Comparison of ENCODE assay signal across 20 cellular contexts in the genomic region with DNA sequence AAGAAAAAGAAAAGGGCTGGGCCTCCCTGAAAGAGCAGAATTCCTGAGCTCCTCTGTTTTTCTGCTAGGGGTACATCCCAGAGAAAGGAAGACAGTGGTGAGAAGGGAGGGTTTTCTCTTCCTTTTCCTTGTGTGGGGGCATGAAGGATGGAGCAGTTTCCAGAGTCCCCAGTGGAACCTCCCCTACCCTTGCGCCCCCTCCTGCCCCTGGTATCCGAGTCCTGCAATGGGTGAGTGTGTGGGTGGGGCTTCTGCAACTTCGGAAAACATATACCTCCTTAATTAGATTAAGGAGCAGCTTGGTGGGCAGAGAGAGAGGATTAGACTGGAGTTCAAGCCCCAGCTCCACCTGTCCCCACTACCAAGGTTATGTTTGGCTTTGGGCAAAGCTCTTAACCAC. TPM values are rescaled to one million over a fixed set of nuclear protein-coding genes. Genes with fewer than 3 reads are reported as not detected.
DNase-seq lines count a peak whose midpoint lies in the region; ATAC-seq and TF ChIP-seq lines count a peak whose summit lies in the region.
"Had no signal": no experiment of that assay in that cellular context is flagged by ENCODE, and none has a peak within 500 bp of the region (broad histone marks: within the 10 kb centered on the region; RNA-seq: fewer than 3 reads in every experiment).

No MANE protein-coding gene starts in this region.

- H2AK5ac ChIP-seq in mesenchymal stem cell (ENCODE audit: low read length, severe bottlenecking): no peak overlapping the region

- H3K4me1 ChIP-seq in HCT116 (ENCODE audit: control insufficient read depth in 1 of 2, insufficient read depth in 2 of 2, low read length in 2 of 2): peaks cover 46 to 50% of the 10 kb centered on the region in 2 experiments
- peaks cover 14% of the 10 kb centered on the region for H3K4me1 ChIP-seq in mesenchymal stem cell (ENCODE audit: control insufficient read depth, insufficient read depth, low read depth, low read length)

- H4K91ac ChIP-seq in mesenchymal stem cell (ENCODE audit: low read length): no peak overlapping the region

- no peaks in the 10 kb centered on the region for H3K79me2 ChIP-seq in HCT116 (ENCODE audit: insufficient read depth, low read length)

- H2BK120ac ChIP-seq in mesenchymal stem cell (ENCODE audit: low read depth, low read length): no peak overlapping the region

- peak overlapping the region; percentile 83 for H2AFZ ChIP-seq in HCT116 (ENCODE audit: low read depth, low read length, poor library complexity, severe bottlenecking)
- H2AFZ ChIP-seq in mesenchymal stem cell (ENCODE audit: low read depth, low read length): no peak overlapping the region

- no peak overlapping the region for H4K8ac ChIP-seq in mesenchymal stem cell (ENCODE audit: low read length)

- POLR2A ChIA-PET in HCT116 (lab: Charles Lee) (interaction anchor here (0.6 kb wide), 1 partner anchor 17 kb away, joined by 5 read pairs; no protein-coding TSS in a partner anchor), RWPE1 (lab: Yijun Ruan, JAX; ENCODE audit: low non-redundant PET) (no interaction called here)

- DNase-seq in HCT116 (ENCODE audit: low read depth, low spot score): no peak
- DNase-seq in RWPE1 (ENCODE audit: low spot score): no peak
- DNase-seq in mesenchymal stem cell: no peak
- DNase-seq in DMS79 treated with DMSO at 0.1 percent for 48 hours (lab: John Stamatoyannopoulos, UW): no peak
- no peak for DNase-seq in G401 (ENCODE audit: low spot score)
- DNase-seq: BE2C; CD4-positive, alpha-beta T cell; DND-41; GDM1; Kasumi-1; MM.1S; NCI-H1092 treated with DMSO at 0.1 percent for 48 hours; NCI-H2107; NCI-H2227 treated with DMSO at 0.1 percent for 48 hours; NCI-H526 had no signal

- ATAC-seq in HCT116: no peak
- no peak for ATAC-seq in HG02840 (IDR thresholded peaks at IDR 0.05; ENCODE audit: low FRiP score, unreplicated experiment)
- no peak for ATAC-seq in GM21576 (IDR thresholded peaks at IDR 0.05; ENCODE audit: unreplicated experiment)
- ATAC-seq: GM12878 had no signal

- H2BK15ac ChIP-seq in mesenchymal stem cell (ENCODE audit: low read depth, poor library complexity, severe bottlenecking): no peak overlapping the region

- TF ChIP-seq RAD21 in HCT116 (IDR thresholded peaks at IDR 0.05; ENCODE audit: low read depth): no peak

- no TSS peak for BruUV-seq in HCT116 (replicated peaks; lab: Mats Ljungman, UMichigan)

- H3K4me2 ChIP-seq in HCT116 (ENCODE audit: low read length) (peak overlapping the region; percentile 74), mesenchymal stem cell (ENCODE audit: low read length, poor library complexity, severe bottlenecking) (no peak overlapping the region)

- peak overlapping the region in 1 of 2 experiments; percentile 62 for H3K4ac ChIP-seq in mesenchymal stem cell (ENCODE audit: low read depth in 1 of 2, low read length in 2 of 2)

- no peaks in the 10 kb centered on the region for H3K9me2 ChIP-seq in HCT116 (ENCODE audit: insufficient read depth)

- H2BK12ac ChIP-seq in mesenchymal stem cell (ENCODE audit: low read length in 2 of 2): no peak overlapping the region

- H3K4me3 ChIP-seq in HCT116 (replicated peaks in 1 of 2; ENCODE audit: low read depth in 1 of 2, low read length in 2 of 2) (no peak overlapping the region), mesenchymal stem cell (ENCODE audit: insufficient read depth in 1 of 2, low read depth in 1 of 2, low read length in 2 of 2) (no peak overlapping the region)
- H3K4me3 ChIP-seq: GM12878 had no signal

- no peak overlapping the region for H2BK5ac ChIP-seq in mesenchymal stem cell (ENCODE audit: low read depth, low read length, poor library complexity, severe bottlenecking)

- TF ChIP-seq CTCF in HCT116 (IDR thresholded peaks at IDR 0.05 in 2 of 3, conservative IDR thresholded peaks at IDR 0.05 in 1 of 3; ENCODE audit: borderline replicate concordance in 1 of 3, insufficient read depth in 1 of 3, low read depth in 2 of 3, low read length in 2 of 3): no peak
- TF ChIP-seq CTCF in RWPE1 (conservative IDR thresholded peaks at IDR 0.05; ENCODE audit: low read depth): no peak

- RAD21 ChIA-PET in HCT116 (lab: Charles Lee; ENCODE audit: low non-redundant PET in 1 of 2, low total read pairs in 2 of 2, uncharacterized antibody in 2 of 2, unreplicated experiment in 2 of 2): no interaction called here

- H3K23ac ChIP-seq in mesenchymal stem cell (ENCODE audit: low read length in 2 of 2): no peak overlapping the region

- H3K79me1 ChIP-seq in mesenchymal stem cell (replicated peaks; ENCODE audit: low read length, poor library complexity, severe bottlenecking): no peaks in the 10 kb centered on the region

- CTCF ChIA-PET in HCT116 (lab: Charles Lee): interaction anchor here (1.0 to 2.2 kb wide), 4 partner anchors 11 to 89 kb away, joined by 3 to 12 read pairs (median 4); no protein-coding TSS in a partner anchor
- CTCF ChIA-PET in RWPE1 (lab: Yijun Ruan, JAX): interaction anchor here (0.6 to 0.8 kb wide), 2 partner anchors 31 to 149 kb away, joined by 3 to 4 read pairs; no protein-coding TSS in a partner anchor

- no peaks in the 10 kb centered on the region for H3K9me3 ChIP-seq in HCT116 (ENCODE audit: control insufficient read depth in 1 of 2, insufficient read depth in 1 of 2, low read depth in 1 of 2, low read length in 2 of 2)
- H3K9me3 ChIP-seq in mesenchymal stem cell (ENCODE audit: control insufficient read depth, low read length): no peaks in the 10 kb centered on the region
- H3K9me3 ChIP-seq: BE2C had no signal

- intact Hi-C loops in HCT116 (cut with micrococcal nuclease): no loop called here

- H3K27me3 ChIP-seq in HCT116 (ENCODE audit: insufficient read depth, low read length): no peaks in the 10 kb centered on the region
- H3K27me3 ChIP-seq in mesenchymal stem cell (ENCODE audit: control insufficient read depth in 1 of 2, insufficient read depth in 1 of 2, low read length in 2 of 2): no peaks in the 10 kb centered on the region

- no peak for TF ChIP-seq POLR2A in HCT116 (IDR thresholded peaks at IDR 0.05; ENCODE audit: borderline replicate concordance, extremely low read depth, insufficient read depth, insufficient read length)

- no peaks in the 10 kb centered on the region for H3K36me3 ChIP-seq in HCT116 (ENCODE audit: control insufficient read depth in 1 of 2, insufficient read depth in 2 of 2, low read length in 2 of 2)
- H3K36me3 ChIP-seq in mesenchymal stem cell (ENCODE audit: control insufficient read depth in 1 of 2, insufficient read depth in 2 of 2, low read depth in 1 of 2, low read length in 2 of 2): no peaks in the 10 kb centered on the region
- H3K36me3 ChIP-seq: BE2C had no signal

- H3K18ac ChIP-seq in mesenchymal stem cell (ENCODE audit: low read depth in 1 of 2, low read length in 2 of 2): peak overlapping the region; percentile 25 to 55

- H3K9ac ChIP-seq in HCT116 (ENCODE audit: low read length) (no peak overlapping the region), mesenchymal stem cell (ENCODE audit: low read length) (no peak overlapping the region)

- H3K27ac ChIP-seq in HCT116 (ENCODE audit: low read depth, low read length) (no peak overlapping the region), RWPE1 (peak overlapping the region; percentile 83; the same call in 1 of the 2 replicates), mesenchymal stem cell (ENCODE audit: low read length, poor library complexity, severe bottlenecking) (no peak overlapping the region)

- no peak overlapping the region for H3K14ac ChIP-seq in mesenchymal stem cell (ENCODE audit: low read length in 2 of 2)

- H4K20me1 ChIP-seq in HCT116 (ENCODE audit: insufficient read depth): no peaks in the 10 kb centered on the region

- in situ Hi-C loops in G401 (cut with HindIII; ENCODE audit: low sequenced_read_pairs): no loop called here

- no CpG with 5 or more reads among the region's 3 CpGs for WGBS in mesenchymal stem cell

TF ChIP-seq in HCT116, 20 proteins besides CTCF, POLR2A, EP300 and RAD21 (continues in another document):
- TF ChIP-seq TCF7L2 (IDR thresholded peaks at IDR 0.05; ENCODE audit: borderline replicate concordance, extremely low read depth, insufficient read depth, insufficient read length) (no peak), SRF (IDR thresholded peaks at IDR 0.05; ENCODE audit: low read depth) (no peak), FOSL1 (IDR thresholded peaks at IDR 0.05; ENCODE audit: low read depth) (no peak), EZH2 (IDR thresholded peaks at IDR 0.05) (no peak), YY1 (IDR thresholded peaks at IDR 0.05; ENCODE audit: extremely low read depth, insufficient replicate concordance, low read depth, low read length) (no peak), CEBPB (IDR thresholded peaks at IDR 0.05; ENCODE audit: low read depth) (no peak), ZNF274 (IDR thresholded peaks at IDR 0.05; ENCODE audit: low read depth, low read length) (no peak), POLR2AphosphoS5 (IDR thresholded peaks at IDR 0.05; ENCODE audit: low read depth, low read length) (no peak), ELF1 (IDR thresholded peaks at IDR 0.05; ENCODE audit: borderline replicate concordance, low read depth) (no peak)
- TF ChIP-seq, protein P1, sequence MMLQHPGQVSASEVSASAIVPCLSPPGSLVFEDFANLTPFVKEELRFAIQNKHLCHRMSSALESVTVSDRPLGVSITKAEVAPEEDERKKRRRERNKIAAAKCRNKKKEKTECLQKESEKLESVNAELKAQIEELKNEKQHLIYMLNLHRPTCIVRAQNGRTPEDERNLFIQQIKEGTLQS (IDR thresholded peaks at IDR 0.05): no peak

RNA-seq across cellular contexts. Expression of gene GIP, which starts 5.4 kb away (rescaled TPM):
- not detected for total RNA-seq in HCT116 (2021; ENCODE audit: unreplicated experiment)
- polyA plus RNA-seq in HCT116 (2012): not detected in 2 replicates
- 0.23 TPM for polyA plus RNA-seq in mesenchymal stem cell (2013, experiment 1 of 2)
- 0.12 TPM for polyA plus RNA-seq in mesenchymal stem cell (2013, experiment 2 of 2)
- 0.20 and 1.5 TPM in 2 replicates for total RNA-seq in G401 (2014; rRNA removed; shearing (Covaris generic))
- total RNA-seq: CD4-positive, alpha-beta T cell; GM12878; H1; RPMI7951 had no signal
- polyA plus RNA-seq: GM12878 had no signal

RNA-seq across cellular contexts. Expression of gene IGF2BP1, which starts 23.4 kb away (rescaled TPM):
- 0.91 TPM for total RNA-seq in HCT116 (2021; ENCODE audit: unreplicated experiment)
- 0.09 and 0.25 TPM in 2 replicates for polyA plus RNA-seq in HCT116 (2012)
- polyA plus RNA-seq in mesenchymal stem cell (2013, experiment 1 of 2): 44.3 TPM
- 44.9 TPM for polyA plus RNA-seq in mesenchymal stem cell (2013, experiment 2 of 2)
- total RNA-seq in G401 (2014; rRNA removed; shearing (Covaris generic)): 63.0 and 86.2 TPM in 2 replicates
- total RNA-seq: CD4-positive, alpha-beta T cell had no signal

RNA-seq across cellular contexts. Expression of gene SNF8, which starts 29.2 kb away (rescaled TPM):
- total RNA-seq in HCT116 (2021; ENCODE audit: unreplicated experiment): 178 TPM
- polyA plus RNA-seq in HCT116 (2012): 158 and 161 TPM in 2 replicates
- 126 TPM for polyA plus RNA-seq in mesenchymal stem cell (2013, experiment 1 of 2)
- polyA plus RNA-seq in mesenchymal stem cell (2013, experiment 2 of 2): 126 TPM
- 206 and 275 TPM in 2 replicates for total RNA-seq in G401 (2014; rRNA removed; shearing (Covaris generic))

Comparison
In these comparisons a context has a peak if more than half of its experiments do, and no peak if none do; other contexts are left out.
1. RNA of gene IGF2BP1, which starts 23.4 kb away (total RNA-seq): 63.0 to 86.2 TPM in G401; 0.91 TPM in HCT116 (single experiment); every median in the first group is over 10 times any median in the second.